24 cellular contexts compared by ENCODE assay signal in the genomic region with DNA sequence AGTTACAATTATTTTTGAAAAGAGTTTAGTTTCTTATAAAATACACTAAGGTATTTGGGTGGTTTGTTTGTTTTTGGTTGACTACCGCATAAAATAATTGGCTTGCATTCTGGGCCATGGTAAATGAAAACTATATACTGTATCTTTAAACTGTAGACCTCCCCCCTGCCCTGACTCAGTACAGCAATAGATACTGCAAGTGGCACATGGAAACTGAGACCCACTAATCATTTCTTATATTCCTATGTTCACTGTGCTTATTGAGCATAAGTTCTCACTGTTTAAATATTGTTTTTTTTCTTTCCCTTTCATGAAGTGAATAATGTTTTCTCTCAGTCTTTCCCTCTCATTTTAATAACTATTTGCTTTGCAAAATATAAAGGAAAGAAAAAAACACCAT. TPM values are rescaled to one million over a fixed set of nuclear protein-coding genes. Genes with fewer than 3 reads are reported as not detected.
DNase-seq lines count a peak whose midpoint lies in the region; ATAC-seq and TF ChIP-seq lines count a peak whose summit lies in the region.
"Had no signal": no experiment of that assay in that cellular context is flagged by ENCODE, and none has a peak within 500 bp of the region (broad histone marks: within the 10 kb centered on the region; RNA-seq: fewer than 3 reads in every experiment).

No MANE protein-coding gene starts in this region.

- intact Hi-C loops in CD4-positive, alpha-beta T cell (cut with DNase I, micrococcal nuclease): no loop called here

- H3K27ac ChIP-seq in CD4-positive, alpha-beta T cell (ENCODE audit: low read depth, low read length): no peak overlapping the region
- H3K27ac ChIP-seq: GM23248 had no signal

- H3K9me3 ChIP-seq in CD4-positive, alpha-beta T cell (ENCODE audit: control insufficient read depth, low read length): no peaks in the 10 kb centered on the region
- H3K9me3 ChIP-seq in T-helper 17 cell (ENCODE audit: control insufficient read depth, low read length, poor library complexity, severe bottlenecking): peaks cover 2% of the 10 kb centered on the region
- H3K9me3 ChIP-seq: Caco-2, HAP-1 had no signal

- H3K27ac Mint-ChIP-seq in activated T-cell treated with anti-CD3 and anti-CD28 coated beads, Interleukin-2, amount 50 U/mL, for 72 hours: peak overlapping the region; percentile 55
- H3K27ac Mint-ChIP-seq in CD4-positive, alpha-beta T cell: peak overlapping the region; percentile 94
- H3K27ac Mint-ChIP-seq in T-cell (peak overlapping the region; percentile 32 to 56), immature natural killer cell (peak overlapping the region; percentile 9 to 84 (median 65)), T-helper 17 cell (no peak overlapping the region)

- no peak for TF ChIP-seq CTCF in CD4-positive, alpha-beta T cell (IDR thresholded peaks at IDR 0.05)

- H3K4me1 Mint-ChIP-seq in activated T-cell treated with anti-CD3 and anti-CD28 coated beads, Interleukin-2, amount 50 U/mL, for 72 hours (ENCODE audit: low read depth): peaks cover 57% of the 10 kb centered on the region
- H3K4me1 Mint-ChIP-seq in CD4-positive, alpha-beta T cell (ENCODE audit: low read depth): peaks cover 78% of the 10 kb centered on the region
- H3K4me1 Mint-ChIP-seq in T-cell (peaks cover 64 to 71% (median 67%) of the 10 kb centered on the region in 3 donors), immature natural killer cell (peaks cover 52 to 78% of the 10 kb centered on the region in 2 donors), T-helper 17 cell (peaks cover 22% of the 10 kb centered on the region)

- peak overlapping the region in 1 of 2 donors; percentile 51 for H3K4me3 Mint-ChIP-seq in activated T-cell treated with anti-CD3 and anti-CD28 coated beads, Interleukin-2, amount 50 U/mL, for 72 hours
- peak overlapping the region; percentile 4 for H3K4me3 Mint-ChIP-seq in CD4-positive, alpha-beta T cell
- H3K4me3 Mint-ChIP-seq in T-cell (no peak overlapping the region), immature natural killer cell (no peak overlapping the region), T-helper 17 cell (no peak overlapping the region)
- H3K4me3 Mint-ChIP-seq: IgD-negative memory B cell had no signal

- H3K27me3 ChIP-seq in CD4-positive, alpha-beta T cell (ENCODE audit: control insufficient read depth, insufficient read depth, low read length): no peaks in the 10 kb centered on the region
- H3K27me3 ChIP-seq: MG63 had no signal

- CTCF ChIA-PET in CD4-positive, alpha-beta T cell (lab: Charles Lee): interaction anchor here (2.1 kb wide), 1 partner anchor 58 kb away, joined by 4 read pairs; no protein-coding TSS in a partner anchor
- CTCF ChIA-PET in T-cell (lab: Charles Lee): interaction anchor here in 1 of 2 donors (1.0 to 1.1 kb wide), 2 partner anchors 11 to 20 kb away, joined by 4 read pairs; no protein-coding TSS in a partner anchor

- peak; percentile 56 to 69 for ATAC-seq in activated T-cell treated with anti-CD3 and anti-CD28 coated beads, Interleukin-2, amount 50 U/mL, for 72 hours (replicated peaks in 1 of 2)
- ATAC-seq in CD4-positive, alpha-beta T cell (ENCODE audit: poor library complexity): no peak
- ATAC-seq in T-cell (replicated peaks in 1 of 4) (no peak), T-helper 17 cell (no peak), HG03045 (IDR thresholded peaks at IDR 0.05; ENCODE audit: unreplicated experiment) (no peak)

- no peaks in the 10 kb centered on the region for H3K27me3 Mint-ChIP-seq in activated T-cell treated with anti-CD3 and anti-CD28 coated beads, Interleukin-2, amount 50 U/mL, for 72 hours (ENCODE audit: low read depth)
- no peaks in the 10 kb centered on the region for H3K27me3 Mint-ChIP-seq in CD4-positive, alpha-beta T cell
- H3K27me3 Mint-ChIP-seq in T-cell (no peaks in the 10 kb centered on the region), immature natural killer cell (ENCODE audit: low read depth in 3 of 3) (peaks cover 0 to 2% (median 0%) of the 10 kb centered on the region in 3 donors), T-helper 17 cell (no peaks in the 10 kb centered on the region)
- H3K27me3 Mint-ChIP-seq: IgD-negative memory B cell had no signal

- POLR2A ChIA-PET in CD4-positive, alpha-beta T cell (lab: Charles Lee): interaction anchor here (1.4 to 2.7 kb wide), 2 partner anchors 32 to 45 kb away, joined by 4 to 51 read pairs; a partner anchor contains a TSS
- POLR2A ChIA-PET in T-cell (lab: Charles Lee): interaction anchor here in 1 of 2 donors (0.5 kb wide), 1 partner anchor 90 kb away, joined by 3 read pairs; no protein-coding TSS in a partner anchor

- H3K36me3 Mint-ChIP-seq in activated T-cell treated with anti-CD3 and anti-CD28 coated beads, Interleukin-2, amount 50 U/mL, for 72 hours (ENCODE audit: insufficient read depth in 2 of 2): peaks cover 14 to 23% of the 10 kb centered on the region in 2 donors
- H3K36me3 Mint-ChIP-seq in CD4-positive, alpha-beta T cell (ENCODE audit: low read depth): peaks cover 76% of the 10 kb centered on the region
- H3K36me3 Mint-ChIP-seq in T-cell: peaks cover 35% of the 10 kb centered on the region
- peaks cover 17 to 25% (median 20%) of the 10 kb centered on the region in 3 donors for H3K36me3 Mint-ChIP-seq in immature natural killer cell
- peaks cover 5% of the 10 kb centered on the region for H3K36me3 Mint-ChIP-seq in T-helper 17 cell (ENCODE audit: low read depth)

- peaks cover 4 to 6% of the 10 kb centered on the region in 2 donors for H3K9me3 Mint-ChIP-seq in activated T-cell treated with anti-CD3 and anti-CD28 coated beads, Interleukin-2, amount 50 U/mL, for 72 hours
- H3K9me3 Mint-ChIP-seq in CD4-positive, alpha-beta T cell: no peaks in the 10 kb centered on the region
- H3K9me3 Mint-ChIP-seq in T-cell (peaks cover 0 to 6% (median 5%) of the 10 kb centered on the region in 3 donors), immature natural killer cell (no peaks in the 10 kb centered on the region)

- DNase-seq in activated T-cell treated with anti-CD3 and anti-CD28 coated beads, Interleukin-2, amount 50 U/mL, for 72 hours: no peak
- DNase-seq in activated T-cell treated with anti-CD3 and anti-CD28 coated beads, Interleukin-2, amount 50 U/mL, for 1 hour: no peak
- no peak for DNase-seq in CD4-positive, alpha-beta T cell
- no peak for DNase-seq in T-cell
- no peak for DNase-seq in immature natural killer cell
- DNase-seq in T-helper 17 cell: no peak
- DNase-seq: ACHN, C1 segment of cervical spinal cord, Caco-2, DMS153, GDM1, GM23248, Karpas-422, MG63, NCI-H1048, NCI-H1436, NCI-H1930, NCI-H226, NCI-H524, NCI-H82, SHP77 had no signal

RNA-seq across cellular contexts. Expression of a gene that starts 45.8 kb away (rescaled TPM):
- 10 to 100 TPM; 34.4 to 37.3 TPM for total RNA-seq in activated T-cell treated with anti-CD3 and anti-CD28 coated beads, Interleukin-2, amount 50 U/mL, for 72 hours
- total RNA-seq in CD4-positive, alpha-beta T cell: 10 to 100 TPM; 96.1 to 96.4 TPM
- total RNA-seq in T-cell (10 to 100 TPM; 52.7 to 80.0 (median 62.6) TPM), T-helper 17 cell (10 to 100 TPM; 56.7 to 57.9 TPM)
- polyA plus RNA-seq in immature natural killer cell: 10 to 100 TPM; 32.6 to 48.7 (median 45.9) TPM

Comparison
In these comparisons a context has a peak if more than half of its experiments do, and no peak if none do; other contexts are left out.
1. ATAC-seq: peak in activated T-cell treated with anti-CD3 and anti-CD28 coated beads, Interleukin-2, amount 50 U/mL, for 72 hours (2 of 2); none in CD4-positive, alpha-beta T cell (single experiment), T-cell (0 of 4), T-helper 17 cell (single experiment) and HG03045 (single experiment).